In the genomic region with DNA sequence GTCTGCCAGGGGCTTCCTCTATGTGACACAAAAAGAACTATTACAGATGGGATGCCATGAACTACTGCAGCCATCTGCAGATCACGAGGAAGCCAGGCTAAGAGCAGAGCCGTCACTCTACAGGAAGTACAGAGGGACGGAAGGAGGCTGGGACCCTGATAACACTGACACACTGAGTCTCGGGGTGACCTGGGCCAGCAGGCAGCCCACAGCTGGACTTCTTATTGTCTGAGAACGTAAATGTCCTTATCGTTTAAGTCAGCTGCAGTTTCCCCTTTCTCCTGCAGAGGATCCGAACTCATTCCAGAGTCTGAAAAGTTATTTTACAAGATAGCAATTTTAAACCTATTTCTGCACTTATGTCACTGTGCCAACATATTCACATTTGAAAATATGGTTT, we compare ENCODE assay signal across 1 cellular context.
TF ChIP-seq lines count a peak whose summit lies in the region.

No MANE protein-coding gene starts in this region.

TF ChIP-seq in K562, 482 proteins besides CTCF, POLR2A, EP300 and RAD21:
- TF ChIP-seq ZNF408 (CRISPR knock-in tag; IDR thresholded peaks at IDR 0.05; ENCODE audit: low read depth) (no peak), OTX1 (CRISPR knock-in tag; IDR thresholded peaks at IDR 0.05) (no peak), TCF3 (CRISPR knock-in tag; IDR thresholded peaks at IDR 0.05) (peak; percentile 40; the same call in 1 of the 2 replicates), CBFA2T3 (IDR thresholded peaks at IDR 0.05) (peak; percentile 67), CBFA2T2 (conservative IDR thresholded peaks at IDR 0.05) (peak; percentile 44)
- TF ChIP-seq, protein P1, sequence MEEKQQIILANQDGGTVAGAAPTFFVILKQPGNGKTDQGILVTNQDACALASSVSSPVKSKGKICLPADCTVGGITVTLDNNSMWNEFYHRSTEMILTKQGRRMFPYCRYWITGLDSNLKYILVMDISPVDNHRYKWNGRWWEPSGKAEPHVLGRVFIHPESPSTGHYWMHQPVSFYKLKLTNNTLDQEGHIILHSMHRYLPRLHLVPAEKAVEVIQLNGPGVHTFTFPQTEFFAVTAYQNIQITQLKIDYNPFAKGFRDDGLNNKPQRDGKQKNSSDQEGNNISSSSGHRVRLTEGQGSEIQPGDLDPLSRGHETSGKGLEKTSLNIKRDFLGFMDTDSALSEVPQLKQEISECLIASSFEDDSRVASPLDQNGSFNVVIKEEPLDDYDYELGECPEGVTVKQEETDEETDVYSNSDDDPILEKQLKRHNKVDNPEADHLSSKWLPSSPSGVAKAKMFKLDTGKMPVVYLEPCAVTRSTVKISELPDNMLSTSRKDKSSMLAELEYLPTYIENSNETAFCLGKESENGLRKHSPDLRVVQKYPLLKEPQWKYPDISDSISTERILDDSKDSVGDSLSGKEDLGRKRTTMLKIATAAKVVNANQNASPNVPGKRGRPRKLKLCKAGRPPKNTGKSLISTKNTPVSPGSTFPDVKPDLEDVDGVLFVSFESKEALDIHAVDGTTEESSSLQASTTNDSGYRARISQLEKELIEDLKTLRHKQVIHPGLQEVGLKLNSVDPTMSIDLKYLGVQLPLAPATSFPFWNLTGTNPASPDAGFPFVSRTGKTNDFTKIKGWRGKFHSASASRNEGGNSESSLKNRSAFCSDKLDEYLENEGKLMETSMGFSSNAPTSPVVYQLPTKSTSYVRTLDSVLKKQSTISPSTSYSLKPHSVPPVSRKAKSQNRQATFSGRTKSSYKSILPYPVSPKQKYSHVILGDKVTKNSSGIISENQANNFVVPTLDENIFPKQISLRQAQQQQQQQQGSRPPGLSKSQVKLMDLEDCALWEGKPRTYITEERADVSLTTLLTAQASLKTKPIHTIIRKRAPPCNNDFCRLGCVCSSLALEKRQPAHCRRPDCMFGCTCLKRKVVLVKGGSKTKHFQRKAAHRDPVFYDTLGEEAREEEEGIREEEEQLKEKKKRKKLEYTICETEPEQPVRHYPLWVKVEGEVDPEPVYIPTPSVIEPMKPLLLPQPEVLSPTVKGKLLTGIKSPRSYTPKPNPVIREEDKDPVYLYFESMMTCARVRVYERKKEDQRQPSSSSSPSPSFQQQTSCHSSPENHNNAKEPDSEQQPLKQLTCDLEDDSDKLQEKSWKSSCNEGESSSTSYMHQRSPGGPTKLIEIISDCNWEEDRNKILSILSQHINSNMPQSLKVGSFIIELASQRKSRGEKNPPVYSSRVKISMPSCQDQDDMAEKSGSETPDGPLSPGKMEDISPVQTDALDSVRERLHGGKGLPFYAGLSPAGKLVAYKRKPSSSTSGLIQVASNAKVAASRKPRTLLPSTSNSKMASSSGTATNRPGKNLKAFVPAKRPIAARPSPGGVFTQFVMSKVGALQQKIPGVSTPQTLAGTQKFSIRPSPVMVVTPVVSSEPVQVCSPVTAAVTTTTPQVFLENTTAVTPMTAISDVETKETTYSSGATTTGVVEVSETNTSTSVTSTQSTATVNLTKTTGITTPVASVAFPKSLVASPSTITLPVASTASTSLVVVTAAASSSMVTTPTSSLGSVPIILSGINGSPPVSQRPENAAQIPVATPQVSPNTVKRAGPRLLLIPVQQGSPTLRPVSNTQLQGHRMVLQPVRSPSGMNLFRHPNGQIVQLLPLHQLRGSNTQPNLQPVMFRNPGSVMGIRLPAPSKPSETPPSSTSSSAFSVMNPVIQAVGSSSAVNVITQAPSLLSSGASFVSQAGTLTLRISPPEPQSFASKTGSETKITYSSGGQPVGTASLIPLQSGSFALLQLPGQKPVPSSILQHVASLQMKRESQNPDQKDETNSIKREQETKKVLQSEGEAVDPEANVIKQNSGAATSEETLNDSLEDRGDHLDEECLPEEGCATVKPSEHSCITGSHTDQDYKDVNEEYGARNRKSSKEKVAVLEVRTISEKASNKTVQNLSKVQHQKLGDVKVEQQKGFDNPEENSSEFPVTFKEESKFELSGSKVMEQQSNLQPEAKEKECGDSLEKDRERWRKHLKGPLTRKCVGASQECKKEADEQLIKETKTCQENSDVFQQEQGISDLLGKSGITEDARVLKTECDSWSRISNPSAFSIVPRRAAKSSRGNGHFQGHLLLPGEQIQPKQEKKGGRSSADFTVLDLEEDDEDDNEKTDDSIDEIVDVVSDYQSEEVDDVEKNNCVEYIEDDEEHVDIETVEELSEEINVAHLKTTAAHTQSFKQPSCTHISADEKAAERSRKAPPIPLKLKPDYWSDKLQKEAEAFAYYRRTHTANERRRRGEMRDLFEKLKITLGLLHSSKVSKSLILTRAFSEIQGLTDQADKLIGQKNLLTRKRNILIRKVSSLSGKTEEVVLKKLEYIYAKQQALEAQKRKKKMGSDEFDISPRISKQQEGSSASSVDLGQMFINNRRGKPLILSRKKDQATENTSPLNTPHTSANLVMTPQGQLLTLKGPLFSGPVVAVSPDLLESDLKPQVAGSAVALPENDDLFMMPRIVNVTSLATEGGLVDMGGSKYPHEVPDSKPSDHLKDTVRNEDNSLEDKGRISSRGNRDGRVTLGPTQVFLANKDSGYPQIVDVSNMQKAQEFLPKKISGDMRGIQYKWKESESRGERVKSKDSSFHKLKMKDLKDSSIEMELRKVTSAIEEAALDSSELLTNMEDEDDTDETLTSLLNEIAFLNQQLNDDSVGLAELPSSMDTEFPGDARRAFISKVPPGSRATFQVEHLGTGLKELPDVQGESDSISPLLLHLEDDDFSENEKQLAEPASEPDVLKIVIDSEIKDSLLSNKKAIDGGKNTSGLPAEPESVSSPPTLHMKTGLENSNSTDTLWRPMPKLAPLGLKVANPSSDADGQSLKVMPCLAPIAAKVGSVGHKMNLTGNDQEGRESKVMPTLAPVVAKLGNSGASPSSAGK (IDR thresholded peaks at IDR 0.05) = 0 out of 2 replicates have a peak, but pooled peaks have one; percentile 26
- TF ChIP-seq, protein P2, sequence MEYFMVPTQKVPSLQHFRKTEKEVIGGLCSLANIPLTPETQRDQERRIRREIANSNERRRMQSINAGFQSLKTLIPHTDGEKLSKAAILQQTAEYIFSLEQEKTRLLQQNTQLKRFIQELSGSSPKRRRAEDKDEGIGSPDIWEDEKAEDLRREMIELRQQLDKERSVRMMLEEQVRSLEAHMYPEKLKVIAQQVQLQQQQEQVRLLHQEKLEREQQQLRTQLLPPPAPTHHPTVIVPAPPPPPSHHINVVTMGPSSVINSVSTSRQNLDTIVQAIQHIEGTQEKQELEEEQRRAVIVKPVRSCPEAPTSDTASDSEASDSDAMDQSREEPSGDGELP (CRISPR knock-in tag; IDR thresholded peaks at IDR 0.05; ENCODE audit: borderline replicate concordance) = peak; percentile 65; the same call in 1 of the 2 replicates
